In the genomic region with DNA sequence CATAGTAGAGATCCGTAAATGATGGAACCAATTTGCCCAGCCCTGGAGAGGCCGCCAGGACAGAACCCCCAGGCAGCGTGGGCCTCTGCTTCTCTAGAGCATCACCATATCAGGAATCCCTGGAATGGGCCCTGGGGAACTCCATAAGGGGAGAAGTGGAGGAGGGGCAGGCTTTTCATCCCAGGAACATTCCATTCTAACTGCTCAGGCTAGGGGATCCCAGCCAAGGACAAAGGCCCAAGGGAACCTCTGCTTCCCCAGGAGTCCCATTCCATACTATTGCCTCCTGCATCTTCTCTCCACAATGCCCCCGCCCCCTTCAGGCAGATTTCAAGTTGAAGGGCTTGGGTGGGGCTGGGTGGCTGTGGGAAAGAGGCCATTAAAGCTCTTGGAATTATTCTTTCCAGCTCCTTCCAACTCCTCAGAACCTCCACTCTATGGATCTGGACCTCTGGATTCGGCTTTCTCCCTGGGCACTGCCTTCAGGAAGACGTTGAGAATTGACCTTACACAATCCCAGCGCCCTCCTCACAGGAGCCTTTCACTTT, we compare ENCODE assay signal across 1 cellular context.
A peak's percentile ranks its signal among the peaks of the same experiment; 100 is the strongest.
TF ChIP-seq lines count a peak whose summit lies in the region.

No MANE protein-coding gene starts in this region.

TF ChIP-seq in H1, 55 proteins besides CTCF, POLR2A, EP300 and RAD21:
- TF ChIP-seq POLR2AphosphoS5 (IDR thresholded peaks at IDR 0.05; ENCODE audit: low read depth, low read length) (peak; percentile 74; the same call in 1 of the 2 replicates), BRCA1 (IDR thresholded peaks at IDR 0.05; ENCODE audit: low read depth, low read length) (no peak), TCF12 (IDR thresholded peaks at IDR 0.05; ENCODE audit: low read depth, low read length) (peak; percentile 80; the same call in 1 of the 2 replicates), JUN (IDR thresholded peaks at IDR 0.05; ENCODE audit: low read depth, low read length) (no peak), GTF2F1 (IDR thresholded peaks at IDR 0.05; ENCODE audit: borderline replicate concordance, low read depth, low read length) (no peak), RXRA (IDR thresholded peaks at IDR 0.05; ENCODE audit: insufficient read depth, low read depth, low read length) (no peak), HDAC6 (IDR thresholded peaks at IDR 0.05; ENCODE audit: low read depth, low read length) (no peak), RFX5 (IDR thresholded peaks at IDR 0.05; ENCODE audit: borderline replicate concordance, low read depth, low read length) (no peak), TEAD4 (IDR thresholded peaks at IDR 0.05; ENCODE audit: low read depth, low read length) (peak; percentile 99), CREB1 (IDR thresholded peaks at IDR 0.05) (peak; percentile 32; the same call in 1 of the 2 replicates), KDM1A (IDR thresholded peaks at IDR 0.05; ENCODE audit: borderline replicate concordance, low read length) (no peak), EGR1 (IDR thresholded peaks at IDR 0.05; ENCODE audit: borderline replicate concordance, low read depth, low read length) (peak; percentile 35; the same call in 1 of the 2 replicates), HDAC2 (IDR thresholded peaks at IDR 0.05; ENCODE audit: borderline replicate concordance in 1 of 2, low read depth in 2 of 2, low read length in 2 of 2) (peak; percentile 32 to 68; a peak in 1 of 4 replicates), SP4 (IDR thresholded peaks at IDR 0.05; ENCODE audit: low read length) (peak; percentile 85; the same call in 1 of the 2 replicates), CHD2 (IDR thresholded peaks at IDR 0.05; ENCODE audit: low read length) (0 out of 2 replicates have a peak, but pooled peaks have one; percentile 51), TBP (IDR thresholded peaks at IDR 0.05; ENCODE audit: low read depth, low read length) (peak; percentile 64; the same call in 1 of the 2 replicates), YY1 (IDR thresholded peaks at IDR 0.05; ENCODE audit: low read depth, low read length) (peak; percentile 81), RNF2 (IDR thresholded peaks at IDR 0.05; ENCODE audit: borderline replicate concordance, low read depth, low read length, missing control alignments, poor library complexity, severe bottlenecking) (no peak), SP1 (IDR thresholded peaks at IDR 0.05; ENCODE audit: low read depth, low read length) (peak; percentile 95), ZNF274 (IDR thresholded peaks at IDR 0.05; ENCODE audit: borderline replicate concordance, extremely low read depth, low read length) (no peak), CEBPB (IDR thresholded peaks at IDR 0.05; ENCODE audit: low read depth, low read length) (0 out of 2 replicates have a peak, but pooled peaks have one; percentile 7), SAP30 (IDR thresholded peaks at IDR 0.05; ENCODE audit: insufficient read depth, insufficient replicate concordance, low read length) (no peak), SIRT6 (IDR thresholded peaks at IDR 0.05; ENCODE audit: low read length) (no peak), POU5F1 (IDR thresholded peaks at IDR 0.05; ENCODE audit: low read depth, low read length) (no peak), SRF (IDR thresholded peaks at IDR 0.05; ENCODE audit: low read depth, low read length) (peak; percentile 72), ASH2L (IDR thresholded peaks at IDR 0.05; ENCODE audit: low read length) (peak; percentile 82), SIN3A (conservative IDR thresholded peaks at IDR 0.05 in 1 of 2, IDR thresholded peaks at IDR 0.05 in 1 of 2; ENCODE audit: low read depth in 1 of 2, low read length in 2 of 2) (0 out of 4 replicates have a peak, but pooled peaks of 1 of the 2 experiments have one; percentile 43), PHF8 (conservative IDR thresholded peaks at IDR 0.05; ENCODE audit: low read depth, low read length) (no peak), NANOG (IDR thresholded peaks at IDR 0.05; ENCODE audit: insufficient read depth, low read depth, low read length, poor library complexity, severe bottlenecking) (peak; percentile 56), TAF1 (IDR thresholded peaks at IDR 0.05; ENCODE audit: low read depth, low read length) (peak; percentile 70), MAFK (IDR thresholded peaks at IDR 0.05; ENCODE audit: low read depth, low read length) (no peak), CTBP2 (IDR thresholded peaks at IDR 0.05; ENCODE audit: borderline replicate concordance, insufficient read depth, insufficient read length, low read length) (no peak), BCL11A (IDR thresholded peaks at IDR 0.05; ENCODE audit: low read depth in 2 of 2, low read length in 2 of 2) (peak in 1 of 2 experiments; percentile 20), RBBP5 (IDR thresholded peaks at IDR 0.05; ENCODE audit: borderline replicate concordance, low read depth, low read length) (no peak; the same call in 1 of the 2 replicates), GABPA (IDR thresholded peaks at IDR 0.05; ENCODE audit: borderline replicate concordance, insufficient read depth, low read length) (no peak), SIX5 (IDR thresholded peaks at IDR 0.05; ENCODE audit: low read depth, low read length) (no peak), SP2 (IDR thresholded peaks at IDR 0.05; ENCODE audit: low read length) (no peak), KDM4A (IDR thresholded peaks at IDR 0.05; ENCODE audit: low read depth, low read length, severe bottlenecking) (no peak), TAF7 (optimal IDR thresholded peaks at IDR 0.05; ENCODE audit: borderline replicate concordance, low read depth, low read length) (no peak), EZH2 (IDR thresholded peaks at IDR 0.05; ENCODE audit: low read depth, low read length, severe bottlenecking) (no peak), JUND (IDR thresholded peaks at IDR 0.05; ENCODE audit: low read length) (peak; percentile 86), NRF1 (IDR thresholded peaks at IDR 0.05; ENCODE audit: low read depth, low read length) (no peak), SUZ12 (IDR thresholded peaks at IDR 0.05; ENCODE audit: low read length) (no peak), BACH1 (IDR thresholded peaks at IDR 0.05; ENCODE audit: low read length) (no peak), FOSL1 (IDR thresholded peaks at IDR 0.05; ENCODE audit: insufficient read depth, low read depth, low read length) (no peak), CBX8 (IDR thresholded peaks at IDR 0.05; ENCODE audit: borderline replicate concordance, low read depth, low read length) (no peak), CBX5 (IDR thresholded peaks at IDR 0.05; ENCODE audit: low read depth, low read length) (no peak), CHD1 (IDR thresholded peaks at IDR 0.05; ENCODE audit: low read depth, low read length) (no peak), KDM5A (IDR thresholded peaks at IDR 0.05; ENCODE audit: low read length) (no peak)
- TF ChIP-seq, protein P1, sequence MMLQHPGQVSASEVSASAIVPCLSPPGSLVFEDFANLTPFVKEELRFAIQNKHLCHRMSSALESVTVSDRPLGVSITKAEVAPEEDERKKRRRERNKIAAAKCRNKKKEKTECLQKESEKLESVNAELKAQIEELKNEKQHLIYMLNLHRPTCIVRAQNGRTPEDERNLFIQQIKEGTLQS (IDR thresholded peaks at IDR 0.05; ENCODE audit: insufficient read depth, low read depth, low read length), result no peak
- TF ChIP-seq, protein P2, sequence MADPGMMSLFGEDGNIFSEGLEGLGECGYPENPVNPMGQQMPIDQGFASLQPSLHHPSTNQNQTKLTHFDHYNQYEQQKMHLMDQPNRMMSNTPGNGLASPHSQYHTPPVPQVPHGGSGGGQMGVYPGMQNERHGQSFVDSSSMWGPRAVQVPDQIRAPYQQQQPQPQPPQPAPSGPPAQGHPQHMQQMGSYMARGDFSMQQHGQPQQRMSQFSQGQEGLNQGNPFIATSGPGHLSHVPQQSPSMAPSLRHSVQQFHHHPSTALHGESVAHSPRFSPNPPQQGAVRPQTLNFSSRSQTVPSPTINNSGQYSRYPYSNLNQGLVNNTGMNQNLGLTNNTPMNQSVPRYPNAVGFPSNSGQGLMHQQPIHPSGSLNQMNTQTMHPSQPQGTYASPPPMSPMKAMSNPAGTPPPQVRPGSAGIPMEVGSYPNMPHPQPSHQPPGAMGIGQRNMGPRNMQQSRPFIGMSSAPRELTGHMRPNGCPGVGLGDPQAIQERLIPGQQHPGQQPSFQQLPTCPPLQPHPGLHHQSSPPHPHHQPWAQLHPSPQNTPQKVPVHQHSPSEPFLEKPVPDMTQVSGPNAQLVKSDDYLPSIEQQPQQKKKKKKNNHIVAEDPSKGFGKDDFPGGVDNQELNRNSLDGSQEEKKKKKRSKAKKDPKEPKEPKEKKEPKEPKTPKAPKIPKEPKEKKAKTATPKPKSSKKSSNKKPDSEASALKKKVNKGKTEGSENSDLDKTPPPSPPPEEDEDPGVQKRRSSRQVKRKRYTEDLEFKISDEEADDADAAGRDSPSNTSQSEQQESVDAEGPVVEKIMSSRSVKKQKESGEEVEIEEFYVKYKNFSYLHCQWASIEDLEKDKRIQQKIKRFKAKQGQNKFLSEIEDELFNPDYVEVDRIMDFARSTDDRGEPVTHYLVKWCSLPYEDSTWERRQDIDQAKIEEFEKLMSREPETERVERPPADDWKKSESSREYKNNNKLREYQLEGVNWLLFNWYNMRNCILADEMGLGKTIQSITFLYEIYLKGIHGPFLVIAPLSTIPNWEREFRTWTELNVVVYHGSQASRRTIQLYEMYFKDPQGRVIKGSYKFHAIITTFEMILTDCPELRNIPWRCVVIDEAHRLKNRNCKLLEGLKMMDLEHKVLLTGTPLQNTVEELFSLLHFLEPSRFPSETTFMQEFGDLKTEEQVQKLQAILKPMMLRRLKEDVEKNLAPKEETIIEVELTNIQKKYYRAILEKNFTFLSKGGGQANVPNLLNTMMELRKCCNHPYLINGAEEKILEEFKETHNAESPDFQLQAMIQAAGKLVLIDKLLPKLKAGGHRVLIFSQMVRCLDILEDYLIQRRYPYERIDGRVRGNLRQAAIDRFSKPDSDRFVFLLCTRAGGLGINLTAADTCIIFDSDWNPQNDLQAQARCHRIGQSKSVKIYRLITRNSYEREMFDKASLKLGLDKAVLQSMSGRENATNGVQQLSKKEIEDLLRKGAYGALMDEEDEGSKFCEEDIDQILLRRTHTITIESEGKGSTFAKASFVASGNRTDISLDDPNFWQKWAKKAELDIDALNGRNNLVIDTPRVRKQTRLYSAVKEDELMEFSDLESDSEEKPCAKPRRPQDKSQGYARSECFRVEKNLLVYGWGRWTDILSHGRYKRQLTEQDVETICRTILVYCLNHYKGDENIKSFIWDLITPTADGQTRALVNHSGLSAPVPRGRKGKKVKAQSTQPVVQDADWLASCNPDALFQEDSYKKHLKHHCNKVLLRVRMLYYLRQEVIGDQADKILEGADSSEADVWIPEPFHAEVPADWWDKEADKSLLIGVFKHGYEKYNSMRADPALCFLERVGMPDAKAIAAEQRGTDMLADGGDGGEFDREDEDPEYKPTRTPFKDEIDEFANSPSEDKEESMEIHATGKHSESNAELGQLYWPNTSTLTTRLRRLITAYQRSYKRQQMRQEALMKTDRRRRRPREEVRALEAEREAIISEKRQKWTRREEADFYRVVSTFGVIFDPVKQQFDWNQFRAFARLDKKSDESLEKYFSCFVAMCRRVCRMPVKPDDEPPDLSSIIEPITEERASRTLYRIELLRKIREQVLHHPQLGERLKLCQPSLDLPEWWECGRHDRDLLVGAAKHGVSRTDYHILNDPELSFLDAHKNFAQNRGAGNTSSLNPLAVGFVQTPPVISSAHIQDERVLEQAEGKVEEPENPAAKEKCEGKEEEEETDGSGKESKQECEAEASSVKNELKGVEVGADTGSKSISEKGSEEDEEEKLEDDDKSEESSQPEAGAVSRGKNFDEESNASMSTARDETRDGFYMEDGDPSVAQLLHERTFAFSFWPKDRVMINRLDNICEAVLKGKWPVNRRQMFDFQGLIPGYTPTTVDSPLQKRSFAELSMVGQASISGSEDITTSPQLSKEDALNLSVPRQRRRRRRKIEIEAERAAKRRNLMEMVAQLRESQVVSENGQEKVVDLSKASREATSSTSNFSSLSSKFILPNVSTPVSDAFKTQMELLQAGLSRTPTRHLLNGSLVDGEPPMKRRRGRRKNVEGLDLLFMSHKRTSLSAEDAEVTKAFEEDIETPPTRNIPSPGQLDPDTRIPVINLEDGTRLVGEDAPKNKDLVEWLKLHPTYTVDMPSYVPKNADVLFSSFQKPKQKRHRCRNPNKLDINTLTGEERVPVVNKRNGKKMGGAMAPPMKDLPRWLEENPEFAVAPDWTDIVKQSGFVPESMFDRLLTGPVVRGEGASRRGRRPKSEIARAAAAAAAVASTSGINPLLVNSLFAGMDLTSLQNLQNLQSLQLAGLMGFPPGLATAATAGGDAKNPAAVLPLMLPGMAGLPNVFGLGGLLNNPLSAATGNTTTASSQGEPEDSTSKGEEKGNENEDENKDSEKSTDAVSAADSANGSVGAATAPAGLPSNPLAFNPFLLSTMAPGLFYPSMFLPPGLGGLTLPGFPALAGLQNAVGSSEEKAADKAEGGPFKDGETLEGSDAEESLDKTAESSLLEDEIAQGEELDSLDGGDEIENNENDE (IDR thresholded peaks at IDR 0.05; ENCODE audit: insufficient replicate concordance, low read length), result peak; percentile 20
- TF ChIP-seq, protein P3, sequence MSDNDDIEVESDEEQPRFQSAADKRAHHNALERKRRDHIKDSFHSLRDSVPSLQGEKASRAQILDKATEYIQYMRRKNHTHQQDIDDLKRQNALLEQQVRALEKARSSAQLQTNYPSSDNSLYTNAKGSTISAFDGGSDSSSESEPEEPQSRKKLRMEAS (IDR thresholded peaks at IDR 0.05), result peak; percentile 10; the same call in 1 of the 2 replicates
- TF ChIP-seq, protein P4, sequence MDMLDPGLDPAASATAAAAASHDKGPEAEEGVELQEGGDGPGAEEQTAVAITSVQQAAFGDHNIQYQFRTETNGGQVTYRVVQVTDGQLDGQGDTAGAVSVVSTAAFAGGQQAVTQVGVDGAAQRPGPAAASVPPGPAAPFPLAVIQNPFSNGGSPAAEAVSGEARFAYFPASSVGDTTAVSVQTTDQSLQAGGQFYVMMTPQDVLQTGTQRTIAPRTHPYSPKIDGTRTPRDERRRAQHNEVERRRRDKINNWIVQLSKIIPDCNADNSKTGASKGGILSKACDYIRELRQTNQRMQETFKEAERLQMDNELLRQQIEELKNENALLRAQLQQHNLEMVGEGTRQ (IDR thresholded peaks at IDR 0.05; ENCODE audit: low read length), result no peak
- TF ChIP-seq, protein P5, sequence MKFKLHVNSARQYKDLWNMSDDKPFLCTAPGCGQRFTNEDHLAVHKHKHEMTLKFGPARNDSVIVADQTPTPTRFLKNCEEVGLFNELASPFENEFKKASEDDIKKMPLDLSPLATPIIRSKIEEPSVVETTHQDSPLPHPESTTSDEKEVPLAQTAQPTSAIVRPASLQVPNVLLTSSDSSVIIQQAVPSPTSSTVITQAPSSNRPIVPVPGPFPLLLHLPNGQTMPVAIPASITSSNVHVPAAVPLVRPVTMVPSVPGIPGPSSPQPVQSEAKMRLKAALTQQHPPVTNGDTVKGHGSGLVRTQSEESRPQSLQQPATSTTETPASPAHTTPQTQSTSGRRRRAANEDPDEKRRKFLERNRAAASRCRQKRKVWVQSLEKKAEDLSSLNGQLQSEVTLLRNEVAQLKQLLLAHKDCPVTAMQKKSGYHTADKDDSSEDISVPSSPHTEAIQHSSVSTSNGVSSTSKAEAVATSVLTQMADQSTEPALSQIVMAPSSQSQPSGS (IDR thresholded peaks at IDR 0.05; ENCODE audit: low read length), result peak; percentile 82
- TF ChIP-seq, protein P6, sequence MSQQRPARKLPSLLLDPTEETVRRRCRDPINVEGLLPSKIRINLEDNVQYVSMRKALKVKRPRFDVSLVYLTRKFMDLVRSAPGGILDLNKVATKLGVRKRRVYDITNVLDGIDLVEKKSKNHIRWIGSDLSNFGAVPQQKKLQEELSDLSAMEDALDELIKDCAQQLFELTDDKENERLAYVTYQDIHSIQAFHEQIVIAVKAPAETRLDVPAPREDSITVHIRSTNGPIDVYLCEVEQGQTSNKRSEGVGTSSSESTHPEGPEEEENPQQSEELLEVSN (IDR thresholded peaks at IDR 0.05), result no peak
